Comparison of ENCODE assay signal across 6 cellular contexts in genomic region chr20:3092611-3093379, GRCh38. TPM values are rescaled to one million over a fixed set of nuclear protein-coding genes. Genes with fewer than 3 reads are reported as not detected.
A peak's percentile ranks its signal among the peaks of the same experiment; 100 is the strongest.
DNase-seq lines count a peak whose midpoint lies in the region; ATAC-seq lines count a peak whose summit lies in the region.

No MANE protein-coding gene starts in this region.

- no peaks in the 10 kb centered on the region for H3K9me3 ChIP-seq in esophagus (ENCODE audit: control insufficient read depth in 2 of 2, insufficient read depth in 1 of 2, low read depth in 1 of 2, low read length in 1 of 2)

- H3K36me3 Mint-ChIP-seq in stimulated activated effector memory CD8-positive, alpha-beta T cell treated with anti-CD3 and anti-CD28 coated beads, Interleukin-12 subunit alpha, Interleukin-12 subunit beta, amount 100 ng/mL, for 72 hours = no peaks in the 10 kb centered on the region

- peak; percentile 14 to 35 for DNase-seq in activated CD4-positive, alpha-beta T cell treated with anti-CD3 and anti-CD28 coated beads for 24 hours (ENCODE audit: low read depth in 2 of 2)
- DNase-seq in stimulated activated effector memory CD8-positive, alpha-beta T cell treated with anti-CD3 and anti-CD28 coated beads, Interleukin-12 subunit alpha, Interleukin-12 subunit beta, amount 100 ng/mL, for 72 hours (ENCODE audit: low spot score in 2 of 2) = no peak

- WGBS in esophagus, 2 donors = 12 to 13% methylated on average over 54 to 81 of the region's 81 CpGs

- H3K4me3 ChIP-seq in esophagus (ENCODE audit: low read depth in 1 of 2, low read length in 2 of 2) = peak overlapping the region; percentile 29 to 32

- H3K4me3 Mint-ChIP-seq in stimulated activated effector memory CD8-positive, alpha-beta T cell treated with anti-CD3 and anti-CD28 coated beads, Interleukin-12 subunit alpha, Interleukin-12 subunit beta, amount 100 ng/mL, for 72 hours = peak overlapping the region; percentile 71

- no peaks in the 10 kb centered on the region for H3K9me3 Mint-ChIP-seq in stimulated activated effector memory CD8-positive, alpha-beta T cell treated with anti-CD3 and anti-CD28 coated beads, Interleukin-12 subunit alpha, Interleukin-12 subunit beta, amount 100 ng/mL, for 72 hours

- H3K36me3 ChIP-seq in esophagus (ENCODE audit: control insufficient read depth in 2 of 2, insufficient read depth in 2 of 2, low read length in 1 of 2) = no peaks in the 10 kb centered on the region

- ATAC-seq in stimulated activated effector memory CD8-positive, alpha-beta T cell treated with anti-CD3 and anti-CD28 coated beads, Interleukin-12 subunit alpha, Interleukin-12 subunit beta, amount 100 ng/mL, for 72 hours = peak; percentile 67
- no peak for ATAC-seq in GM21528 (IDR thresholded peaks at IDR 0.05; ENCODE audit: low FRiP score, unreplicated experiment)
- ATAC-seq in HG02981 (IDR thresholded peaks at IDR 0.05; ENCODE audit: unreplicated experiment) = no peak
- no peak for ATAC-seq in GM21423 (IDR thresholded peaks at IDR 0.05; ENCODE audit: unreplicated experiment)

- H3K27ac Mint-ChIP-seq in stimulated activated effector memory CD8-positive, alpha-beta T cell treated with anti-CD3 and anti-CD28 coated beads, Interleukin-12 subunit alpha, Interleukin-12 subunit beta, amount 100 ng/mL, for 72 hours = peak overlapping the region; percentile 50

- H3K27ac ChIP-seq in esophagus (ENCODE audit: low read depth in 2 of 2, low read length in 1 of 2) = no peak overlapping the region

- H3K4me1 Mint-ChIP-seq in stimulated activated effector memory CD8-positive, alpha-beta T cell treated with anti-CD3 and anti-CD28 coated beads, Interleukin-12 subunit alpha, Interleukin-12 subunit beta, amount 100 ng/mL, for 72 hours = peaks cover 6% of the 10 kb centered on the region

- peaks cover 0 to 7% of the 10 kb centered on the region in 2 donors for H3K4me1 ChIP-seq in esophagus (ENCODE audit: control insufficient read depth in 2 of 2, insufficient read depth in 2 of 2, low read length in 1 of 2)

- peaks cover 0 to 6% of the 10 kb centered on the region in 2 donors for H3K27me3 ChIP-seq in esophagus (ENCODE audit: control insufficient read depth in 1 of 2, insufficient read depth in 2 of 2, low read length in 2 of 2)

RNA-seq across cellular contexts. Expression of gene AVP, which starts 8.3 kb away (rescaled TPM):
- not detected for polyA plus RNA-seq in esophagus

RNA-seq across cellular contexts. Expression of gene OXT, which starts 21.4 kb away (rescaled TPM):
- polyA plus RNA-seq in esophagus = under 1 TPM in 1 of 2 donors, not detected in 1; 0.13 TPM

RNA-seq across cellular contexts. Expression of gene MRPS26, which starts 46.9 kb away (rescaled TPM):
- 10 to 100 TPM; 57.2 to 67.1 TPM for polyA plus RNA-seq in esophagus

RNA-seq across cellular contexts. Expression of gene GNRH2, which starts 49.4 kb away (rescaled TPM):
- under 1 TPM in 1 of 2 donors, not detected in 1; 0.24 TPM for polyA plus RNA-seq in esophagus

Comparison
In these comparisons a context has a peak if more than half of its experiments do, and no peak if none do; other contexts are left out.
1. DNase-seq: peak in activated CD4-positive, alpha-beta T cell treated with anti-CD3 and anti-CD28 coated beads for 24 hours (2 of 2); none in stimulated activated effector memory CD8-positive, alpha-beta T cell treated with anti-CD3 and anti-CD28 coated beads, Interleukin-12 subunit alpha, Interleukin-12 subunit beta, amount 100 ng/mL, for 72 hours (0 of 2).